In genomic region chr7:111527545-111527944, GRCh38 we compare ENCODE assay signal across 15 cellular contexts. TPM values are rescaled to one million over a fixed set of nuclear protein-coding genes. Genes with fewer than 3 reads are reported as not detected.
DNase-seq lines count a peak whose midpoint lies in the region; ATAC-seq and TF ChIP-seq lines count a peak whose summit lies in the region.
"Had no signal": no experiment of that assay in that cellular context is flagged by ENCODE, and none has a peak within 500 bp of the region (broad histone marks: within the 10 kb centered on the region; RNA-seq: fewer than 3 reads in every experiment).

No MANE protein-coding gene starts in this region.

- H3K9me3 ChIP-seq in sigmoid colon = no peaks in the 10 kb centered on the region
- H3K9me3 ChIP-seq: tibial artery had no signal

- no peak for TF ChIP-seq POLR2A in sigmoid colon (IDR thresholded peaks at IDR 0.05)

- peak overlapping the region; percentile 47 for H3K4me3 Mint-ChIP-seq in natural killer cell
- no peak overlapping the region for H3K4me3 Mint-ChIP-seq in natural killer cell treated with Interleukin-12 subunit alpha and Interleukin-12 subunit beta and Interleukin-15 and Interleukin-18, amount 100 ng/mL, for 72 hours
- H3K4me3 Mint-ChIP-seq in activated CD4-positive, alpha-beta memory T cell treated with anti-CD3 and anti-CD28 coated beads, Interleukin-2, amount 10 ng/mL, durations not matched to agents 7 days and 5 days = no peak overlapping the region
- H3K4me3 Mint-ChIP-seq: activated naive CD4-positive, alpha-beta T cell treated with anti-CD3 and anti-CD28 coated beads, Interleukin-2, amount 50 U/mL, for 24 hours; WTC11 had no signal

- CTCF ChIA-PET in activated CD4-positive, alpha-beta memory T cell treated with anti-CD3 and anti-CD28 coated beads, Interleukin-2, amount 10 ng/mL, durations not matched to agents 7 days and 5 days (lab: Charles Lee) = no interaction called here

- no peaks in the 10 kb centered on the region for H3K36me3 ChIP-seq in sigmoid colon
- H3K36me3 ChIP-seq: tibial artery had no signal

- intact Hi-C loops in natural killer cell (cut with micrococcal nuclease) = no loop called here
- intact Hi-C loops in sigmoid colon (cut with DNase I) = no loop called here

- TF ChIP-seq CTCF in natural killer cell (IDR thresholded peaks at IDR 0.05) (no peak), sigmoid colon (IDR thresholded peaks at IDR 0.05) (no peak)

- H3K36me3 Mint-ChIP-seq in natural killer cell = peaks cover 6% of the 10 kb centered on the region
- H3K36me3 Mint-ChIP-seq in natural killer cell treated with Interleukin-12 subunit alpha and Interleukin-12 subunit beta and Interleukin-15 and Interleukin-18, amount 100 ng/mL, for 72 hours = no peaks in the 10 kb centered on the region
- no peaks in the 10 kb centered on the region for H3K36me3 Mint-ChIP-seq in activated CD4-positive, alpha-beta memory T cell treated with anti-CD3 and anti-CD28 coated beads, Interleukin-2, amount 10 ng/mL, durations not matched to agents 7 days and 5 days (ENCODE audit: low read depth)
- H3K36me3 Mint-ChIP-seq: WTC11 had no signal

- WGBS in sigmoid colon, 2 donors = 43 to 70% methylated on average over 2 of the region's 2 CpGs

- H3K27me3 Mint-ChIP-seq in natural killer cell (ENCODE audit: low read depth in 2 of 2) = peaks cover 26 to 64% of the 10 kb centered on the region in 2 donors
- H3K27me3 Mint-ChIP-seq in natural killer cell treated with Interleukin-12 subunit alpha and Interleukin-12 subunit beta and Interleukin-15 and Interleukin-18, amount 100 ng/mL, for 72 hours = peaks cover 26 to 34% of the 10 kb centered on the region in 2 donors
- H3K27me3 Mint-ChIP-seq in activated CD4-positive, alpha-beta memory T cell treated with anti-CD3 and anti-CD28 coated beads, Interleukin-2, amount 10 ng/mL, durations not matched to agents 7 days and 5 days = no peaks in the 10 kb centered on the region
- H3K27me3 Mint-ChIP-seq: activated naive CD4-positive, alpha-beta T cell treated with anti-CD3 and anti-CD28 coated beads, Interleukin-2, amount 50 U/mL, for 24 hours; effector memory CD8-positive, alpha-beta T cell had no signal

- H3K27ac ChIP-seq in sigmoid colon = peak overlapping the region in 1 of 4 donors; percentile 3
- H3K27ac ChIP-seq: tibial artery had no signal

- peaks cover 0 to 28% (median 26%) of the 10 kb centered on the region in 4 donors for H3K4me1 ChIP-seq in sigmoid colon

- no peak overlapping the region for H3K4me3 ChIP-seq in sigmoid colon
- H3K4me3 ChIP-seq: A549, tibial artery had no signal

- no peaks in the 10 kb centered on the region for H3K27me3 ChIP-seq in sigmoid colon
- H3K27me3 ChIP-seq: tibial artery had no signal

- POLR2A ChIA-PET in activated CD4-positive, alpha-beta memory T cell treated with anti-CD3 and anti-CD28 coated beads, Interleukin-2, amount 10 ng/mL, durations not matched to agents 7 days and 5 days (lab: Charles Lee) = no interaction called here

- no peaks in the 10 kb centered on the region for H3K9me3 Mint-ChIP-seq in natural killer cell
- H3K9me3 Mint-ChIP-seq in natural killer cell treated with Interleukin-12 subunit alpha and Interleukin-12 subunit beta and Interleukin-15 and Interleukin-18, amount 100 ng/mL, for 72 hours = no peaks in the 10 kb centered on the region
- H3K9me3 Mint-ChIP-seq in activated CD4-positive, alpha-beta memory T cell treated with anti-CD3 and anti-CD28 coated beads, Interleukin-2, amount 10 ng/mL, durations not matched to agents 7 days and 5 days = no peaks in the 10 kb centered on the region
- H3K9me3 Mint-ChIP-seq: activated naive CD4-positive, alpha-beta T cell treated with anti-CD3 and anti-CD28 coated beads, Interleukin-2, amount 50 U/mL, for 24 hours; effector memory CD8-positive, alpha-beta T cell had no signal

- no peak overlapping the region for H3K27ac Mint-ChIP-seq in natural killer cell
- no peak overlapping the region for H3K27ac Mint-ChIP-seq in natural killer cell treated with Interleukin-12 subunit alpha and Interleukin-12 subunit beta and Interleukin-15 and Interleukin-18, amount 100 ng/mL, for 72 hours
- no peak overlapping the region for H3K27ac Mint-ChIP-seq in activated CD4-positive, alpha-beta memory T cell treated with anti-CD3 and anti-CD28 coated beads, Interleukin-2, amount 10 ng/mL, durations not matched to agents 7 days and 5 days
- H3K27ac Mint-ChIP-seq: activated naive CD4-positive, alpha-beta T cell treated with anti-CD3 and anti-CD28 coated beads, Interleukin-2, amount 50 U/mL, for 24 hours; WTC11 had no signal

- H3K4me1 Mint-ChIP-seq in natural killer cell = peaks cover 33 to 49% of the 10 kb centered on the region in 2 donors
- peaks cover 22 to 26% of the 10 kb centered on the region in 2 donors for H3K4me1 Mint-ChIP-seq in natural killer cell treated with Interleukin-12 subunit alpha and Interleukin-12 subunit beta and Interleukin-15 and Interleukin-18, amount 100 ng/mL, for 72 hours (ENCODE audit: low read depth in 2 of 2)
- H3K4me1 Mint-ChIP-seq in activated CD4-positive, alpha-beta memory T cell treated with anti-CD3 and anti-CD28 coated beads, Interleukin-2, amount 10 ng/mL, durations not matched to agents 7 days and 5 days = peaks cover 4% of the 10 kb centered on the region

- ATAC-seq in natural killer cell (no peak), HG02759 (IDR thresholded peaks at IDR 0.05; ENCODE audit: unreplicated experiment) (peak; percentile 77), HG03558 (IDR thresholded peaks at IDR 0.05; ENCODE audit: extremely low read depth, unreplicated experiment) (peak; percentile 81)
- no peak for ATAC-seq in natural killer cell treated with Interleukin-12 subunit alpha and Interleukin-12 subunit beta and Interleukin-15 and Interleukin-18, amount 100 ng/mL, for 72 hours
- ATAC-seq: A549, WTC11 had no signal

- DNase-seq in natural killer cell (no peak), HuH-7 (ENCODE audit: low spot score) (no peak), A172 (ENCODE audit: low spot score) (no peak), sigmoid colon (no peak)
- DNase-seq in natural killer cell treated with Interleukin-12 subunit alpha and Interleukin-12 subunit beta and Interleukin-15 and Interleukin-18, amount 100 ng/mL, for 72 hours (ENCODE audit: low spot score) = no peak
- no peak for DNase-seq in activated CD4-positive, alpha-beta memory T cell treated with anti-CD3 and anti-CD28 coated beads, Interleukin-2, amount 10 ng/mL, durations not matched to agents 7 days and 5 days
- DNase-seq: effector memory CD8-positive, alpha-beta T cell; NK-92 treated with Interleukin-12 subunit alpha and Interleukin-12 subunit beta, amount 100 ng/mL, for 24 hours; stimulated activated CD4-positive, alpha-beta T cell treated with anti-CD3 and anti-CD28 coated beads, Interleukin-2, amount 100 ng/mL, for 24 hours; tibial artery had no signal

- no peak for TF ChIP-seq EP300 in sigmoid colon (IDR thresholded peaks at IDR 0.05)

RNA-seq across cellular contexts. Expression of gene IMMP2L, which starts 34.7 kb away (rescaled TPM):
- total RNA-seq in natural killer cell = 1 to 10 TPM; 6.9 to 9.2 (median 8.7) TPM
- total RNA-seq in natural killer cell treated with Interleukin-12 subunit alpha and Interleukin-12 subunit beta and Interleukin-15 and Interleukin-18, amount 100 ng/mL, for 72 hours = 10 to 100 TPM; 10.9 to 12.7 TPM
- total RNA-seq in activated CD4-positive, alpha-beta memory T cell treated with anti-CD3 and anti-CD28 coated beads, Interleukin-2, amount 10 ng/mL, durations not matched to agents 7 days and 5 days = 1 to 10 TPM; 5.9 to 7.6 TPM
- total RNA-seq in A172 (2014; rRNA removed; shearing (Covaris generic)) = 10.8 and 22.6 TPM in 2 replicates
- 10 to 100 TPM; 18.5 to 57.9 (median 19.1) TPM for total RNA-seq in sigmoid colon
- polyA plus RNA-seq in sigmoid colon = 1 to 10 TPM; 2.5 to 7.8 (median 4.2) TPM

Comparison
In these comparisons a context has a peak if more than half of its experiments do, and no peak if none do; other contexts are left out.
1. ATAC-seq: peak in HG02759 (single experiment) and HG03558 (single experiment); none in natural killer cell (0 of 3) and natural killer cell treated with Interleukin-12 subunit alpha and Interleukin-12 subunit beta and Interleukin-15 and Interleukin-18, amount 100 ng/mL, for 72 hours (0 of 2).